Comparison of ENCODE assay signal across 25 cellular contexts in genomic region chr6:2626381-2626780, GRCh38.
DNase-seq lines count a peak whose midpoint lies in the region; ATAC-seq, FAIRE-seq and TF ChIP-seq lines count a peak whose summit lies in the region.
"Had no signal": no experiment of that assay in that cellular context is flagged by ENCODE, and none has a peak within 500 bp of the region (broad histone marks: within the 10 kb centered on the region; RNA-seq: fewer than 3 reads in every experiment).

No MANE protein-coding gene starts in this region.

- POLR2A ChIA-PET in HepG2 (lab: Yijun Ruan, JAX): no interaction called here

- peak overlapping the region in 2 of 3 donors; percentile 13 to 17 for H3K27ac ChIP-seq in right lobe of liver
- no peak overlapping the region for H3K27ac ChIP-seq in HepG2 (ENCODE audit: extremely low read length, insufficient read depth, low read length)
- H3K27ac ChIP-seq in mesenchymal stem cell (ENCODE audit: low read length, poor library complexity, severe bottlenecking): no peak overlapping the region
- H3K27ac ChIP-seq: esophagus squamous epithelium, lower lobe of right lung, RWPE1, WERI-Rb-1 had no signal

- H3K4me1 ChIP-seq in right lobe of liver (no peaks in the 10 kb centered on the region), HepG2 (ENCODE audit: insufficient read depth, low read length) (peaks cover 13% of the 10 kb centered on the region; the same call in 1 of the 2 replicates), mesenchymal stem cell (ENCODE audit: control insufficient read depth, insufficient read depth, low read depth, low read length) (peaks cover 7% of the 10 kb centered on the region)
- H3K4me1 ChIP-seq: lower lobe of right lung had no signal

- H3K79me1 ChIP-seq in mesenchymal stem cell (replicated peaks; ENCODE audit: low read length, poor library complexity, severe bottlenecking): no peaks in the 10 kb centered on the region

- no peaks in the 10 kb centered on the region for H3K27me3 ChIP-seq in right lobe of liver
- peaks cover 0 to 49% of the 10 kb centered on the region in 2 experiments for H3K27me3 ChIP-seq in HepG2 (ENCODE audit: control insufficient read depth in 1 of 2, insufficient read depth in 2 of 2, low read length in 2 of 2)
- no peaks in the 10 kb centered on the region for H3K27me3 ChIP-seq in mesenchymal stem cell (ENCODE audit: control insufficient read depth in 1 of 2, insufficient read depth in 1 of 2, low read length in 2 of 2)
- H3K27me3 ChIP-seq: esophagus squamous epithelium had no signal

- in situ Hi-C loops in HepG2 (cut with HindIII; ENCODE audit: extremely low pct_ligation_motif_present, low pct_unique_long_range_greater_than_20kb): no loop called here

- H3K79me2 ChIP-seq in HepG2 (ENCODE audit: insufficient read depth, low read length): no peaks in the 10 kb centered on the region

- no peak overlapping the region for H4K8ac ChIP-seq in mesenchymal stem cell (ENCODE audit: low read length)

- TF ChIP-seq RAD21 in HepG2 (CRISPR knock-in tag; IDR thresholded peaks at IDR 0.05): no peak

- H2BK5ac ChIP-seq in mesenchymal stem cell (ENCODE audit: low read depth, low read length, poor library complexity, severe bottlenecking): no peak overlapping the region

- H2BK12ac ChIP-seq in mesenchymal stem cell (ENCODE audit: low read length in 2 of 2): no peak overlapping the region

- no peaks in the 10 kb centered on the region for H3K9me3 ChIP-seq in right lobe of liver
- no peaks in the 10 kb centered on the region for H3K9me3 ChIP-seq in HepG2 (ENCODE audit: low read length)
- H3K9me3 ChIP-seq in mesenchymal stem cell (ENCODE audit: control insufficient read depth, low read length): no peaks in the 10 kb centered on the region
- H3K9me3 ChIP-seq: esophagus squamous epithelium, lower lobe of right lung, SK-N-SH had no signal

- TF ChIP-seq POLR2A in right lobe of liver (IDR thresholded peaks at IDR 0.05): no peak
- no peak for TF ChIP-seq POLR2A in HepG2 (IDR thresholded peaks at IDR 0.05; ENCODE audit: insufficient read depth in 1 of 2, low read depth in 2 of 2, low read length in 2 of 2)

- H2AK5ac ChIP-seq in mesenchymal stem cell (ENCODE audit: low read length, severe bottlenecking): peak overlapping the region; percentile 44

- intact Hi-C loops in right lobe of liver (cut with DNase I) (no loop called here), HepG2 (cut with micrococcal nuclease; ENCODE audit: unreplicated experiment) (no loop called here)

- no peak overlapping the region for H3K14ac ChIP-seq in mesenchymal stem cell (ENCODE audit: low read length in 2 of 2)

- no peak overlapping the region for H2BK120ac ChIP-seq in mesenchymal stem cell (ENCODE audit: low read depth, low read length)

- ATAC-seq in right lobe of liver (no peak), HepG2 (no peak)
- ATAC-seq: lower lobe of right lung had no signal

- no peak overlapping the region for H3K18ac ChIP-seq in mesenchymal stem cell (ENCODE audit: low read depth in 1 of 2, low read length in 2 of 2)

- BruUV-seq in HepG2 (replicated peaks; lab: Mats Ljungman, UMichigan): no TSS peak

- H3K36me3 ChIP-seq in right lobe of liver: no peaks in the 10 kb centered on the region
- no peaks in the 10 kb centered on the region for H3K36me3 ChIP-seq in HepG2 (replicated peaks in 1 of 2; ENCODE audit: control insufficient read depth in 1 of 2, insufficient read depth in 2 of 2, low read length in 2 of 2)
- H3K36me3 ChIP-seq in mesenchymal stem cell (ENCODE audit: control insufficient read depth in 1 of 2, insufficient read depth in 2 of 2, low read depth in 1 of 2, low read length in 2 of 2): no peaks in the 10 kb centered on the region
- H3K36me3 ChIP-seq: esophagus squamous epithelium, lower lobe of right lung, WERI-Rb-1 had no signal

- 71% methylated on average over 4 of the region's 7 CpGs for WGBS in right lobe of liver (ENCODE audit: insufficient coverage, low coverage, low lambda C conversion rate, missing lambda C conversion rate)
- 53% methylated on average over 7 of the region's 7 CpGs for WGBS in HepG2 (ENCODE audit: low lambda C conversion rate)
- 51% methylated on average over 7 of the region's 7 CpGs for WGBS in mesenchymal stem cell

- no peak overlapping the region for H4K91ac ChIP-seq in mesenchymal stem cell (ENCODE audit: low read length)

- no peak for DNase-seq in right lobe of liver
- no peak for DNase-seq in HepG2 (ENCODE audit: low spot score)
- peak; percentile 64 for DNase-seq in astrocyte of the hippocampus (ENCODE audit: low read depth, low spot score)
- peak; percentile 36 for DNase-seq in mesenchymal stem cell
- DNase-seq in DMS 273 treated with DMSO at 0.1 percent for 48 hours (lab: John Stamatoyannopoulos, UW): no peak
- DNase-seq in Kasumi-1 (lab: John Stamatoyannopoulos, UW): no peak
- no peak for DNase-seq in NCI-H146 treated with DMSO at 0.1 percent for 48 hours (lab: John Stamatoyannopoulos, UW; ENCODE audit: unreplicated experiment)
- no peak for DNase-seq in occipital lobe (lab: John Stamatoyannopoulos, UW)
- DNase-seq: ACHN; activated CD4-positive, alpha-beta T cell treated with anti-CD3 and anti-CD28 coated beads, Interleukin-2, amount 10 ng/mL, durations not matched to agents 24 days and 14 days; activated naive CD4-positive, alpha-beta T cell treated with anti-CD3 and anti-CD28 coated beads, Interleukin-2, amount 50 U/mL, for 16 hours; anterior cingulate cortex; DMS79 treated with DMSO at 0.1 percent for 48 hours; esophagus squamous epithelium; islet precursor cell; lower lobe of right lung; NCI-H1694 treated with DMSO at 0.1 percent for 48 hours; NCI-H2171 treated with DMSO at 0.1 percent for 48 hours; NCI-H526; SK-N-SH; substantia nigra; WERI-Rb-1 had no signal

- H3K23ac ChIP-seq in mesenchymal stem cell (ENCODE audit: low read length in 2 of 2): no peak overlapping the region

- TF ChIP-seq EP300 in HepG2 (IDR thresholded peaks at IDR 0.05; ENCODE audit: low read depth in 2 of 2, low read length in 2 of 2) (no peak), HepG2 (CRISPR knock-in tag; IDR thresholded peaks at IDR 0.05; ENCODE audit: borderline replicate concordance) (no peak)

- H3K4me2 ChIP-seq in HepG2 (ENCODE audit: low read depth, low read length): no peak overlapping the region
- H3K4me2 ChIP-seq in mesenchymal stem cell (ENCODE audit: low read length, poor library complexity, severe bottlenecking): no peak overlapping the region
- H3K4me2 ChIP-seq: SK-N-SH had no signal

- no peak for FAIRE-seq in HepG2 (lab: Jason Lieb, UNC)
- FAIRE-seq: colon, H1 had no signal

- TF ChIP-seq CTCF in right lobe of liver (IDR thresholded peaks at IDR 0.05): no peak
- no peak for TF ChIP-seq CTCF in HepG2 (CRISPR knock-in tag; IDR thresholded peaks at IDR 0.05)

- CTCF ChIA-PET in HepG2 (lab: Yijun Ruan, JAX; ENCODE audit: low intra/inter-chr PET ratio, low total read pairs): no interaction called here

- H3K9ac ChIP-seq in HepG2 (ENCODE audit: insufficient read depth, low read depth, low read length) (no peak overlapping the region), mesenchymal stem cell (ENCODE audit: low read length) (no peak overlapping the region)
- H3K9ac ChIP-seq: SK-N-SH had no signal

- H2BK15ac ChIP-seq in mesenchymal stem cell (ENCODE audit: low read depth, poor library complexity, severe bottlenecking): no peak overlapping the region

- H3K4ac ChIP-seq in mesenchymal stem cell (ENCODE audit: low read depth in 1 of 2, low read length in 2 of 2): no peak overlapping the region

- H3K4me3 ChIP-seq in right lobe of liver (no peak overlapping the region), HepG2 (replicated peaks in 1 of 3; ENCODE audit: insufficient read depth in 1 of 3, low read depth in 2 of 3, low read length in 3 of 3) (no peak overlapping the region), mesenchymal stem cell (ENCODE audit: insufficient read depth in 1 of 2, low read depth in 1 of 2, low read length in 2 of 2) (no peak overlapping the region)
- H3K4me3 ChIP-seq: esophagus squamous epithelium, lower lobe of right lung had no signal

- H4K20me1 ChIP-seq in HepG2 (ENCODE audit: insufficient read depth, low read length): no peaks in the 10 kb centered on the region

- H2AFZ ChIP-seq in HepG2 (ENCODE audit: low read length) (no peak overlapping the region), mesenchymal stem cell (ENCODE audit: low read depth, low read length) (no peak overlapping the region)

TF ChIP-seq in HepG2, 621 proteins besides CTCF, POLR2A, EP300 and RAD21 (continues in another document):
- no peak for TF ChIP-seq THAP8 (CRISPR knock-in tag; IDR thresholded peaks at IDR 0.05; ENCODE audit: borderline replicate concordance)
- no peak for TF ChIP-seq HIC2 (CRISPR knock-in tag; IDR thresholded peaks at IDR 0.05; ENCODE audit: low read depth)
- TF ChIP-seq MTERF4 (CRISPR knock-in tag; IDR thresholded peaks at IDR 0.05): no peak

Comparison
In these comparisons a context has a peak if more than half of its experiments do, and no peak if none do; other contexts are left out.
1. H3K27ac ChIP-seq: peak in right lobe of liver (2 of 3); none in HepG2 (single experiment) and mesenchymal stem cell (single experiment).
2. DNase-seq: peak in astrocyte of the hippocampus (single experiment) and mesenchymal stem cell (single experiment); none in right lobe of liver (0 of 3), HepG2 (single experiment), DMS 273 treated with DMSO at 0.1 percent for 48 hours (single experiment), Kasumi-1 (0 of 2), NCI-H146 treated with DMSO at 0.1 percent for 48 hours (single experiment) and occipital lobe (single experiment).